In the genomic region with DNA sequence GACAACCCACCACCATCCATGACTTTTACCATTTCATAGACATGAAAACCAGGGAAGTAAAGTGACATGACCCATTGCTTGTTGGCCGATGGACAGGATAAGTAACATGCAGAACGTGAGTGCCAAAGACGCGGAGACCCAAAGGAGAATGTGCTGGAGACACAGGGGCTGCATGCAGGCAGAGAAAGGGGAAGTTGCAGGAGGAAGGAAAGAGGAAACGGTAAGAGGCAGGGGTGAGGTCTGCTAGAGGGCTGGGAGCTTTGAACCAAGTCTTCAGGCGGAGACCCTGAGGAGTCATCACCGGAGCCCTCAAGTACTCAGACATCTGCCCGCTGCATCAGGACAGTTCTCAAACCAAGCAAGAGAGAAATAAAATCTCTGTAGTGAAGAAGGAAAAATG, we compare ENCODE assay signal across 14 cellular contexts. TPM values are rescaled to one million over a fixed set of nuclear protein-coding genes. Genes with fewer than 3 reads are reported as not detected.
DNase-seq lines count a peak whose midpoint lies in the region; ATAC-seq and TF ChIP-seq lines count a peak whose summit lies in the region.
"Had no signal": no experiment of that assay in that cellular context is flagged by ENCODE, and none has a peak within 500 bp of the region (broad histone marks: within the 10 kb centered on the region; RNA-seq: fewer than 3 reads in every experiment).

No MANE protein-coding gene starts in this region.

- H3K4me1 ChIP-seq in Karpas-422 (ENCODE audit: low read length): peaks cover 36% of the 10 kb centered on the region
- H3K4me1 ChIP-seq: gastrocnemius medialis had no signal

- CTCF ChIA-PET in activated CD8-positive, alpha-beta T cell treated with anti-CD3 and anti-CD28 coated beads for 36 hours (lab: Charles Lee): no interaction called here

- H3K36me3 Mint-ChIP-seq in activated CD8-positive, alpha-beta T cell treated with anti-CD3 and anti-CD28 coated beads for 36 hours (ENCODE audit: low read depth): no peaks in the 10 kb centered on the region
- no peaks in the 10 kb centered on the region for H3K36me3 Mint-ChIP-seq in osteocyte (ENCODE audit: unreplicated experiment)
- H3K36me3 Mint-ChIP-seq: activated CD4-positive, alpha-beta memory T cell treated with anti-CD3 and anti-CD28 coated beads for 36 hours had no signal

- POLR2A ChIA-PET in activated CD8-positive, alpha-beta T cell treated with anti-CD3 and anti-CD28 coated beads for 36 hours (lab: Charles Lee): no interaction called here

- H3K4me3 ChIP-seq in Karpas-422 (ENCODE audit: low read length) (peak overlapping the region; percentile 17; the same call in 1 of the 2 replicates), H7 (ENCODE audit: insufficient read depth, low read depth, low read length) (no peak overlapping the region)
- H3K4me3 ChIP-seq: gastrocnemius medialis had no signal

- peak overlapping the region; percentile 58 for H3K4me2 ChIP-seq in Karpas-422 (ENCODE audit: low read depth, low read length, poor library complexity, severe bottlenecking)

- H3K4me1 Mint-ChIP-seq in activated CD8-positive, alpha-beta T cell treated with anti-CD3 and anti-CD28 coated beads for 36 hours (ENCODE audit: low read depth): no peaks in the 10 kb centered on the region
- H3K4me1 Mint-ChIP-seq in osteocyte (ENCODE audit: unreplicated experiment): peaks cover 28% of the 10 kb centered on the region
- H3K4me1 Mint-ChIP-seq: central memory CD8-positive, alpha-beta T cell had no signal

- H3K27ac ChIP-seq in Karpas-422 (ENCODE audit: low read length): no peak overlapping the region
- H3K27ac ChIP-seq: gastrocnemius medialis had no signal

- peak overlapping the region; percentile 79; the same call in 1 of the 2 replicates for H2AFZ ChIP-seq in Karpas-422 (ENCODE audit: low read length)

- H4K20me1 ChIP-seq in Karpas-422 (ENCODE audit: insufficient read depth, low read depth, low read length): no peaks in the 10 kb centered on the region

- H3K9me2 ChIP-seq in Karpas-422 (replicated peaks; ENCODE audit: insufficient read depth, low read length): no peaks in the 10 kb centered on the region

- H3K9me3 ChIP-seq in Karpas-422 (ENCODE audit: low read length): no peaks in the 10 kb centered on the region
- H3K9me3 ChIP-seq: gastrocnemius medialis had no signal

- H3K27me3 Mint-ChIP-seq in activated CD8-positive, alpha-beta T cell treated with anti-CD3 and anti-CD28 coated beads for 36 hours: no peaks in the 10 kb centered on the region
- H3K27me3 Mint-ChIP-seq in osteocyte (ENCODE audit: unreplicated experiment): peaks cover 12% of the 10 kb centered on the region

- TF ChIP-seq CTCF in activated CD8-positive, alpha-beta T cell treated with anti-CD3 and anti-CD28 coated beads for 36 hours (IDR thresholded peaks at IDR 0.05): no peak
- TF ChIP-seq CTCF in osteocyte (IDR thresholded peaks at IDR 0.05): no peak

- DNase-seq in Karpas-422 (peak; percentile 93), OCI-M1 (lab: John Stamatoyannopoulos, UW) (peak; percentile 45), globus pallidus (ENCODE audit: low spot score) (peak; percentile 55), sciatic nerve (ENCODE audit: low spot score) (no peak), H7 (no peak), osteocyte (ENCODE audit: extremely low spot score, unreplicated experiment) (no peak)
- DNase-seq in activated CD8-positive, alpha-beta T cell treated with anti-CD3 and anti-CD28 coated beads for 36 hours: no peak
- DNase-seq: activated CD4-positive, alpha-beta memory T cell treated with anti-CD3 and anti-CD28 coated beads for 36 hours; activated naive CD8-positive, alpha-beta T cell treated with anti-CD3 and anti-CD28 coated beads, Interleukin-2, amount 50 U/mL, for 24 hours; CD4-positive, alpha-beta T cell; gastrocnemius medialis; NCI-H2029; NCI-H774 had no signal

- no peak overlapping the region for H3K4me3 Mint-ChIP-seq in activated CD8-positive, alpha-beta T cell treated with anti-CD3 and anti-CD28 coated beads for 36 hours
- no peak overlapping the region for H3K4me3 Mint-ChIP-seq in osteocyte (ENCODE audit: unreplicated experiment)
- H3K4me3 Mint-ChIP-seq: activated CD4-positive, alpha-beta memory T cell treated with anti-CD3 and anti-CD28 coated beads for 36 hours; activated naive CD8-positive, alpha-beta T cell treated with anti-CD3 and anti-CD28 coated beads, Interleukin-2, amount 50 U/mL, for 24 hours; CD4-positive, alpha-beta T cell; central memory CD8-positive, alpha-beta T cell had no signal

- intact Hi-C loops in sciatic nerve (cut with DNase I): no loop called here
- intact Hi-C loops in activated CD8-positive, alpha-beta T cell treated with anti-CD3 and anti-CD28 coated beads for 36 hours (cut with micrococcal nuclease): no loop called here

- H3K36me3 ChIP-seq in Karpas-422 (ENCODE audit: insufficient read depth, low read length): no peaks in the 10 kb centered on the region
- H3K36me3 ChIP-seq in H7 (replicated peaks; ENCODE audit: control insufficient read depth, insufficient read depth, low read length): no peaks in the 10 kb centered on the region
- H3K36me3 ChIP-seq: gastrocnemius medialis had no signal

- H3K9ac ChIP-seq in Karpas-422 (ENCODE audit: low read length): peak overlapping the region; percentile 44

- H3K27me3 ChIP-seq in Karpas-422 (ENCODE audit: low read length) (no peaks in the 10 kb centered on the region; the same call in 1 of the 2 replicates), H7 (ENCODE audit: control insufficient read depth, insufficient read depth, low read length) (no peaks in the 10 kb centered on the region)
- H3K27me3 ChIP-seq: gastrocnemius medialis had no signal

- peak; percentile 15 for ATAC-seq in sciatic nerve
- no peak for ATAC-seq in activated CD8-positive, alpha-beta T cell treated with anti-CD3 and anti-CD28 coated beads for 36 hours
- ATAC-seq: gastrocnemius medialis had no signal

- no peaks in the 10 kb centered on the region for H3K9me3 Mint-ChIP-seq in activated CD8-positive, alpha-beta T cell treated with anti-CD3 and anti-CD28 coated beads for 36 hours
- H3K9me3 Mint-ChIP-seq in osteocyte (ENCODE audit: unreplicated experiment): no peaks in the 10 kb centered on the region
- H3K9me3 Mint-ChIP-seq: activated CD4-positive, alpha-beta memory T cell treated with anti-CD3 and anti-CD28 coated beads for 36 hours; activated naive CD8-positive, alpha-beta T cell treated with anti-CD3 and anti-CD28 coated beads, Interleukin-2, amount 50 U/mL, for 24 hours; CD4-positive, alpha-beta T cell; central memory CD8-positive, alpha-beta T cell had no signal

- no peaks in the 10 kb centered on the region for H3K79me2 ChIP-seq in Karpas-422 (ENCODE audit: low read length)

- H3K27ac Mint-ChIP-seq in activated CD8-positive, alpha-beta T cell treated with anti-CD3 and anti-CD28 coated beads for 36 hours: no peak overlapping the region
- no peak overlapping the region for H3K27ac Mint-ChIP-seq in osteocyte (ENCODE audit: unreplicated experiment)
- H3K27ac Mint-ChIP-seq: activated CD4-positive, alpha-beta memory T cell treated with anti-CD3 and anti-CD28 coated beads for 36 hours; activated naive CD8-positive, alpha-beta T cell treated with anti-CD3 and anti-CD28 coated beads, Interleukin-2, amount 50 U/mL, for 24 hours; CD4-positive, alpha-beta T cell had no signal

RNA-seq across cellular contexts. Expression of gene MAGEF1, which starts 34.9 kb away (rescaled TPM):
- 50.8 and 123 TPM in 2 replicates for total RNA-seq in Karpas-422 (2014; rRNA removed; shearing (Covaris generic); ENCODE audit: low replicate concordance)
- total RNA-seq in sciatic nerve (25.0 TPM), osteocyte (47.5 and 48.6 TPM in 2 replicates)
- 59.8 and 61.0 TPM in 2 replicates for total RNA-seq in H7 (2014; rRNA removed; shearing (Covaris generic))
- total RNA-seq in activated CD8-positive, alpha-beta T cell treated with anti-CD3 and anti-CD28 coated beads for 36 hours: 10 to 100 TPM; 19.2 to 19.3 TPM

Comparison
In these comparisons a context has a peak if more than half of its experiments do, and no peak if none do; other contexts are left out.
1. DNase-seq: peak in Karpas-422 (single experiment), OCI-M1 (single experiment) and globus pallidus (single experiment); none in sciatic nerve (single experiment), H7 (single experiment), activated CD8-positive, alpha-beta T cell treated with anti-CD3 and anti-CD28 coated beads for 36 hours (single experiment) and osteocyte (single experiment).